Comparison of ENCODE assay signal across 16 cellular contexts in the genomic region with DNA sequence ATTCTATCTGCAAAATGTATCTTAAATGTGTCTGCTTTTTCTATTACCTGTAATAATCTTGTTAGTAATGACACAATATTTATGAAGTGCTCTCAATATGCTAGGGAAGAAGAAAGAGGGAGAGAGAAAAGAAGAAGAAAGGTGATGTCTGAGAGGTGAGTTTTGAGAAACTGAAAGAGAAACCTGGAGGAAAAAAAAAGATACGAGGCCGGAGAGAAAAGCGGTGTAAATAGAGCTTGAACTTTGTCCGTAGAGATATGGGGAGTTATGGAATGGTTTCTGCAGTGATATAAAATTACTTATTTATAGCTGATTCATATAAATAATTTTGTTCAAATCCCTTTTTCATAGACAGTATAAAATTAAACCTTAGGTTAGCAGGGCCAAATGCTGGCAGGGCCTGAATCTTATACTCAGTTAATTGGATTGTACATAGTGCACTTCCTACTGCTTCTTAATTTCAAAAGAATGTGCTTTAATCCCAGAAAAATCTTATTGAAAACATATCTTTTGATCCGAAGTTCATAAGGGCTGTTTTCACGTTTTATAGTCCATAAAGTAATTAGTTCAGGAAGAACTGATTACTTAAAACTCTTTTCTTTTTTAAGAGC. TPM values are rescaled to one million over a fixed set of nuclear protein-coding genes. Genes with fewer than 3 reads are reported as not detected.
DNase-seq lines count a peak whose midpoint lies in the region; ATAC-seq and TF ChIP-seq lines count a peak whose summit lies in the region.
"Had no signal": no experiment of that assay in that cellular context is flagged by ENCODE, and none has a peak within 500 bp of the region (broad histone marks: within the 10 kb centered on the region; RNA-seq: fewer than 3 reads in every experiment).

No MANE protein-coding gene starts in this region.

- peaks cover 10% of the 10 kb centered on the region for H3K4me1 Mint-ChIP-seq in activated T-helper 17 cell treated with anti-CD3 and anti-CD28 coated beads, Interleukin-2, amount 50 U/mL, for 72 hours
- H3K4me1 Mint-ChIP-seq in memory B cell (peaks cover 6% of the 10 kb centered on the region), HFFc6 (ENCODE audit: low read depth) (no peaks in the 10 kb centered on the region)
- H3K4me1 Mint-ChIP-seq: brain had no signal

- no peak overlapping the region for H3K4me3 ChIP-seq in A673 (ENCODE audit: low read depth, low read length, poor library complexity, severe bottlenecking)
- H3K4me3 ChIP-seq in GM12865 (ENCODE audit: low read depth, low read length) = peak overlapping the region; percentile 8
- no peak overlapping the region for H3K4me3 ChIP-seq in ascending aorta
- H3K4me3 ChIP-seq: thoracic aorta had no signal

- peak; percentile 27 for DNase-seq in A673 (ENCODE audit: low spot score)
- DNase-seq in GM12865 (ENCODE audit: low read depth) = peak; percentile 9
- DNase-seq in memory B cell (ENCODE audit: low spot score in 2 of 2) = no peak
- no peak for DNase-seq in stimulated activated CD8-positive, alpha-beta memory T cell treated with anti-CD3 and anti-CD28 coated beads, Interleukin-4, amount 100 ng/mL, for 48 hours
- no peak for DNase-seq in HFFc6
- no peak for DNase-seq in kidney tubule cell (ENCODE audit: low spot score)
- DNase-seq in ascending aorta (ENCODE audit: low spot score in 2 of 2) = no peak
- DNase-seq: effector CD4-positive, alpha-beta T cell; mesendoderm; MV-4-11; NCI-H2171 had no signal

- POLR2A ChIA-PET in A673 (lab: Charles Lee; ENCODE audit: low non-redundant PET) = no interaction called here

- H3K27ac Mint-ChIP-seq in activated T-helper 17 cell treated with anti-CD3 and anti-CD28 coated beads, Interleukin-2, amount 50 U/mL, for 72 hours = peak overlapping the region; percentile 70
- H3K27ac Mint-ChIP-seq in memory B cell (peak overlapping the region; percentile 7), HFFc6 (no peak overlapping the region)
- H3K27ac Mint-ChIP-seq: brain had no signal

- H3K4me3 Mint-ChIP-seq in activated T-helper 17 cell treated with anti-CD3 and anti-CD28 coated beads, Interleukin-2, amount 50 U/mL, for 72 hours = peak overlapping the region; percentile 65
- H3K4me3 Mint-ChIP-seq in memory B cell = peak overlapping the region; percentile 57
- H3K4me3 Mint-ChIP-seq in HFFc6 = no peak overlapping the region
- H3K4me3 Mint-ChIP-seq: brain had no signal

- no peaks in the 10 kb centered on the region for H3K27me3 ChIP-seq in A673 (replicated peaks; ENCODE audit: insufficient read depth, low read depth, low read length, poor library complexity)
- H3K27me3 ChIP-seq in ascending aorta = no peaks in the 10 kb centered on the region

- CTCF ChIA-PET in A673 (lab: Charles Lee) = no interaction called here

- H3K9me3 Mint-ChIP-seq in activated T-helper 17 cell treated with anti-CD3 and anti-CD28 coated beads, Interleukin-2, amount 50 U/mL, for 72 hours = peaks cover 4% of the 10 kb centered on the region
- H3K9me3 Mint-ChIP-seq in memory B cell = no peaks in the 10 kb centered on the region
- no peaks in the 10 kb centered on the region for H3K9me3 Mint-ChIP-seq in HFFc6

- no TSS peak for BruUV-seq in A673 (replicated peaks; lab: Mats Ljungman, UMichigan)

- no peak for TF ChIP-seq CTCF in A673 (conservative IDR thresholded peaks at IDR 0.05; ENCODE audit: low read depth, low read length)
- no peak for TF ChIP-seq CTCF in GM12865 (IDR thresholded peaks at IDR 0.05; ENCODE audit: insufficient read depth, low read depth, low read length, missing control alignments)
- no peak for TF ChIP-seq CTCF in HFFc6 (IDR thresholded peaks at IDR 0.05)
- no peak for TF ChIP-seq CTCF in ascending aorta (IDR thresholded peaks at IDR 0.05)

- H3K27ac ChIP-seq in A673 (ENCODE audit: low read depth, low read length, poor library complexity, severe bottlenecking) (no peak overlapping the region), ascending aorta (no peak overlapping the region)
- H3K27ac ChIP-seq: parathyroid adenoma, thoracic aorta, VCaP had no signal

- H3K4me1 ChIP-seq in A673 (ENCODE audit: insufficient read depth, low read length, poor library complexity, severe bottlenecking) = peaks cover 15% of the 10 kb centered on the region
- no peaks in the 10 kb centered on the region for H3K4me1 ChIP-seq in ascending aorta
- H3K4me1 ChIP-seq: parathyroid adenoma had no signal

- H3K36me3 Mint-ChIP-seq in activated T-helper 17 cell treated with anti-CD3 and anti-CD28 coated beads, Interleukin-2, amount 50 U/mL, for 72 hours (ENCODE audit: low read depth) = peaks cover 11% of the 10 kb centered on the region
- H3K36me3 Mint-ChIP-seq in memory B cell (no peaks in the 10 kb centered on the region), HFFc6 (ENCODE audit: low read depth) (no peaks in the 10 kb centered on the region)

- H3K27me3 Mint-ChIP-seq in activated T-helper 17 cell treated with anti-CD3 and anti-CD28 coated beads, Interleukin-2, amount 50 U/mL, for 72 hours = no peaks in the 10 kb centered on the region
- peaks cover 3% of the 10 kb centered on the region for H3K27me3 Mint-ChIP-seq in memory B cell
- no peaks in the 10 kb centered on the region; the same call in 1 of the 2 replicates for H3K27me3 Mint-ChIP-seq in HFFc6 (ENCODE audit: insufficient read depth)
- H3K27me3 Mint-ChIP-seq: brain had no signal

- no peaks in the 10 kb centered on the region for H3K36me3 ChIP-seq in A673 (ENCODE audit: insufficient read depth, low read length, poor library complexity, severe bottlenecking)
- no peaks in the 10 kb centered on the region for H3K36me3 ChIP-seq in ascending aorta
- H3K36me3 ChIP-seq: thoracic aorta had no signal

- no peaks in the 10 kb centered on the region for H3K9me3 ChIP-seq in A673 (ENCODE audit: low read depth, low read length, poor library complexity, severe bottlenecking)
- no peaks in the 10 kb centered on the region for H3K9me3 ChIP-seq in ascending aorta
- H3K9me3 ChIP-seq: thoracic aorta had no signal

- intact Hi-C loops in A673 (cut with micrococcal nuclease; ENCODE audit: unreplicated experiment) (no loop called here), ascending aorta (cut with DNase I) (no loop called here)

- no peak for ATAC-seq in activated T-helper 17 cell treated with anti-CD3 and anti-CD28 coated beads, Interleukin-2, amount 50 U/mL, for 72 hours (replicated peaks)
- no peak for ATAC-seq in memory B cell (ENCODE audit: low read depth)

RNA-seq across cellular contexts. Expression of a gene that starts 43.0 kb away (rescaled TPM):
- 8.3 and 9.0 TPM in 2 replicates for total RNA-seq in A673 (2021)
- 10 to 100 TPM; 29.9 to 81.5 TPM for total RNA-seq in activated T-helper 17 cell treated with anti-CD3 and anti-CD28 coated beads, Interleukin-2, amount 50 U/mL, for 72 hours
- under 1 TPM; 0.17 to 0.35 (median 0.19) TPM for total RNA-seq in HFFc6 (2021; fragmentation: NEBNext Ultra II Directional; extraction: Animal tissue kit (Norgen Biotek cat#: 25700))
- not detected for total RNA-seq in ascending aorta
- total RNA-seq: thoracic aorta had no signal

Comparison
In these comparisons a context has a peak if more than half of its experiments do, and no peak if none do; other contexts are left out.
1. DNase-seq: peak in A673 (single experiment) and GM12865 (single experiment); none in memory B cell (0 of 2), stimulated activated CD8-positive, alpha-beta memory T cell treated with anti-CD3 and anti-CD28 coated beads, Interleukin-4, amount 100 ng/mL, for 48 hours (single experiment), HFFc6 (single experiment), kidney tubule cell (single experiment) and ascending aorta (0 of 2).